In genomic region chr12:124453419-124454351, GRCh38 we compare ENCODE assay signal across 8 cellular contexts.
DNase-seq lines count a peak whose midpoint lies in the region; ATAC-seq and TF ChIP-seq lines count a peak whose summit lies in the region.

No MANE protein-coding gene starts in this region.

- no peaks in the 10 kb centered on the region for H4K20me1 ChIP-seq in MM.1S (ENCODE audit: insufficient read depth, low read length)

- H3K36me3 ChIP-seq in MM.1S (replicated peaks; ENCODE audit: insufficient read depth, low read length): no peaks in the 10 kb centered on the region

- no peaks in the 10 kb centered on the region for H3K27me3 Mint-ChIP-seq in activated CD8-positive, alpha-beta T cell treated with anti-CD3 and anti-CD28 coated beads for 36 hours
- H3K27me3 Mint-ChIP-seq in naive thymus-derived CD8-positive, alpha-beta T cell: no peaks in the 10 kb centered on the region
- H3K27me3 Mint-ChIP-seq in stimulated activated naive CD8-positive, alpha-beta T cell treated with anti-CD3 and anti-CD28 coated beads, Interleukin-15, amount 100 ng/mL, for 72 hours: no peaks in the 10 kb centered on the region

- peaks cover 29% of the 10 kb centered on the region for H3K4me1 ChIP-seq in MM.1S (ENCODE audit: low read length)

- peaks cover 73% of the 10 kb centered on the region for H3K79me2 ChIP-seq in MM.1S (ENCODE audit: low read length)

- peaks cover 17% of the 10 kb centered on the region for H3K36me3 Mint-ChIP-seq in activated CD8-positive, alpha-beta T cell treated with anti-CD3 and anti-CD28 coated beads for 36 hours (ENCODE audit: low read depth)
- H3K36me3 Mint-ChIP-seq in naive thymus-derived CD8-positive, alpha-beta T cell: peaks cover 0 to 8% (median 6%) of the 10 kb centered on the region in 3 donors

- peaks cover 65% of the 10 kb centered on the region for H3K4me1 Mint-ChIP-seq in activated CD8-positive, alpha-beta T cell treated with anti-CD3 and anti-CD28 coated beads for 36 hours (ENCODE audit: low read depth)
- peaks cover 36 to 84% (median 76%) of the 10 kb centered on the region in 4 donors for H3K4me1 Mint-ChIP-seq in naive thymus-derived CD8-positive, alpha-beta T cell
- peaks cover 78% of the 10 kb centered on the region for H3K4me1 Mint-ChIP-seq in stimulated activated naive CD8-positive, alpha-beta T cell treated with anti-CD3 and anti-CD28 coated beads, Interleukin-15, amount 100 ng/mL, for 72 hours

- H3K9ac ChIP-seq in MM.1S (ENCODE audit: low read length): peak overlapping the region; percentile 80

- no peaks in the 10 kb centered on the region for H3K9me3 ChIP-seq in MM.1S (replicated peaks; ENCODE audit: insufficient read depth, low read length)

- ATAC-seq in activated CD8-positive, alpha-beta T cell treated with anti-CD3 and anti-CD28 coated beads for 36 hours: peak; percentile 87
- ATAC-seq in naive thymus-derived CD8-positive, alpha-beta T cell: peak; percentile 80 to 81
- ATAC-seq in stimulated activated naive CD8-positive, alpha-beta T cell treated with anti-CD3 and anti-CD28 coated beads, Interleukin-15, amount 100 ng/mL, for 72 hours: peak; percentile 88

- CTCF ChIA-PET in activated CD8-positive, alpha-beta T cell treated with anti-CD3 and anti-CD28 coated beads for 36 hours (lab: Charles Lee): interaction anchor here (1.0 to 3.7 kb wide), 6 partner anchors 11 to 318 kb away, joined by 3 to 11 read pairs (median 4); no protein-coding TSS in a partner anchor

- peak overlapping the region; percentile 41 for H3K4me3 ChIP-seq in GM12875 (ENCODE audit: low read depth, low read length)
- peak overlapping the region; percentile 40; the same call in 1 of the 2 replicates for H3K4me3 ChIP-seq in MM.1S (ENCODE audit: low read length)

- TF ChIP-seq CTCF in GM12875 (IDR thresholded peaks at IDR 0.05; ENCODE audit: borderline replicate concordance, insufficient read depth, low read depth, low read length) (no peak), MM.1S (IDR thresholded peaks at IDR 0.05; ENCODE audit: low read length) (no peak)
- TF ChIP-seq CTCF in activated CD8-positive, alpha-beta T cell treated with anti-CD3 and anti-CD28 coated beads for 36 hours (IDR thresholded peaks at IDR 0.05): no peak

- H3K27me3 ChIP-seq in MM.1S (replicated peaks; ENCODE audit: insufficient read depth, low read length): no peaks in the 10 kb centered on the region

- H3K27ac Mint-ChIP-seq in activated CD8-positive, alpha-beta T cell treated with anti-CD3 and anti-CD28 coated beads for 36 hours: no peak overlapping the region
- peak overlapping the region in 9 of 10 donors; percentile 62 to 90 (median 84) for H3K27ac Mint-ChIP-seq in naive thymus-derived CD8-positive, alpha-beta T cell
- H3K27ac Mint-ChIP-seq in stimulated activated naive CD8-positive, alpha-beta T cell treated with anti-CD3 and anti-CD28 coated beads, Interleukin-15, amount 100 ng/mL, for 72 hours: peak overlapping the region in 1 of 2 donors; percentile 76

- POLR2A ChIA-PET in activated CD8-positive, alpha-beta T cell treated with anti-CD3 and anti-CD28 coated beads for 36 hours (lab: Charles Lee): interaction anchor here (1.2 to 2.1 kb wide), 5 partner anchors 10 to 92 kb away, joined by 3 to 9 read pairs (median 6); no protein-coding TSS in a partner anchor
- POLR2A ChIA-PET in naive thymus-derived CD8-positive, alpha-beta T cell (lab: Charles Lee): interaction anchor here (0.9 to 2.7 kb wide), 4 partner anchors 10 to 110 kb away, joined by 3 to 16 read pairs (median 4); no protein-coding TSS in a partner anchor

- no peaks in the 10 kb centered on the region for H3K9me3 Mint-ChIP-seq in activated CD8-positive, alpha-beta T cell treated with anti-CD3 and anti-CD28 coated beads for 36 hours
- H3K9me3 Mint-ChIP-seq in naive thymus-derived CD8-positive, alpha-beta T cell: no peaks in the 10 kb centered on the region
- no peaks in the 10 kb centered on the region for H3K9me3 Mint-ChIP-seq in stimulated activated naive CD8-positive, alpha-beta T cell treated with anti-CD3 and anti-CD28 coated beads, Interleukin-15, amount 100 ng/mL, for 72 hours

- H3K4me3 Mint-ChIP-seq in activated CD8-positive, alpha-beta T cell treated with anti-CD3 and anti-CD28 coated beads for 36 hours: no peak overlapping the region
- H3K4me3 Mint-ChIP-seq in naive thymus-derived CD8-positive, alpha-beta T cell: peak overlapping the region; percentile 42 to 79 (median 68)
- peak overlapping the region in 1 of 2 donors; percentile 61 for H3K4me3 Mint-ChIP-seq in stimulated activated naive CD8-positive, alpha-beta T cell treated with anti-CD3 and anti-CD28 coated beads, Interleukin-15, amount 100 ng/mL, for 72 hours

- intact Hi-C loops in activated CD8-positive, alpha-beta T cell treated with anti-CD3 and anti-CD28 coated beads for 36 hours (cut with micrococcal nuclease): loop anchor here (10.0 kb wide), 2 partner anchors 91 to 311 kb away; no protein-coding TSS in a partner anchor

- DNase-seq in HCEC 1CT (peak; percentile 11), MM.1S (peak; percentile 74), NCI-H510A treated with DMSO at 0.1 percent for 48 hours (lab: John Stamatoyannopoulos, UW) (no peak)
- peak; percentile 94 for DNase-seq in activated CD8-positive, alpha-beta T cell treated with anti-CD3 and anti-CD28 coated beads for 36 hours
- DNase-seq in effector CD8-positive, alpha-beta T cell (lab: John Stamatoyannopoulos, UW): peak; percentile 45
- DNase-seq in naive thymus-derived CD8-positive, alpha-beta T cell: peak; percentile 47 to 86 (median 66)
- peak; percentile 74 to 89 for DNase-seq in stimulated activated naive CD8-positive, alpha-beta T cell treated with anti-CD3 and anti-CD28 coated beads, Interleukin-15, amount 100 ng/mL, for 72 hours

- no peak overlapping the region for H2AFZ ChIP-seq in MM.1S (ENCODE audit: low read length)

- H3F3A ChIP-seq in MM.1S (ENCODE audit: insufficient read depth, low read length): peaks cover 13% of the 10 kb centered on the region

- no peaks in the 10 kb centered on the region for H3K9me2 ChIP-seq in MM.1S (replicated peaks; ENCODE audit: insufficient read depth, low read length)

- H3K4me2 ChIP-seq in MM.1S (ENCODE audit: low read depth, low read length): peak overlapping the region; percentile 90

- H3K27ac ChIP-seq in MM.1S (ENCODE audit: low read length): peak overlapping the region; percentile 91
